2 cellular contexts compared by ENCODE assay signal in the genomic region with DNA sequence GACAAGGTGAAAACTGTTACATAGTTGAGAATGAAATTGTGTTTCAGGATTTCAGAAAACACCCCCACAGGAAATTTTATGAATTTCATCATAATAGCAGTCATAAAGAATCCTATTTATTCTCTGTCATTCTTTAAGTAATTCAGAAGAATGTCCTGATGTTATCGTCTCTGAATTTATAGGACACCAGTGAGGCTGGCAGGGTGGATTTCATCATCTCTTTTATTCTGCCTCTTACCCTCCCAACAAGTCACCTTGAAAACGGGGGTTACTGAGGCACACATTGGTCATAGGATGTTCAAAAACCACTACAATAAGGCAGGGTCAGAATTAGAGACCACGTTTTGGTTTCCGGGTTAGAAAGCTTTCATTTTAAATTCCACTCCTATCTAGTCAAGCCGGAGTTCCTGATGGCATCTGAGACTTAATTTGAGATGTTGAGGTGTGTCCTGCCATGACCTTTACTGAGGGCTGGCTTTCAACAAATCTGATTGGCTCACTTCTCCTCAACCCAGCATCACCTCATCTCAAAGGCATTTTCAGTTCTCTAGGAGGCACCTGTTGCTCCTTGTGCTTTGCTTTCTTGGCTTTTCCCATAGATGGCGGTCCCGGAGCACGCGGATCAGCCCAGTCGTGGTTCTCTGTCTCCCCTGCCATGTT.
TF ChIP-seq lines count a peak whose summit lies in the region.

No MANE protein-coding gene starts in this region.

TF ChIP-seq in WTC11, 78 proteins besides CTCF, POLR2A, EP300 and RAD21 (continued from another document):
- TF ChIP-seq ZNF281 (CRISPR knock-in tag; IDR thresholded peaks at IDR 0.05): no peak
- TF ChIP-seq TEAD4 (CRISPR knock-in tag; IDR thresholded peaks at IDR 0.05): no peak
- TF ChIP-seq, protein P1, sequence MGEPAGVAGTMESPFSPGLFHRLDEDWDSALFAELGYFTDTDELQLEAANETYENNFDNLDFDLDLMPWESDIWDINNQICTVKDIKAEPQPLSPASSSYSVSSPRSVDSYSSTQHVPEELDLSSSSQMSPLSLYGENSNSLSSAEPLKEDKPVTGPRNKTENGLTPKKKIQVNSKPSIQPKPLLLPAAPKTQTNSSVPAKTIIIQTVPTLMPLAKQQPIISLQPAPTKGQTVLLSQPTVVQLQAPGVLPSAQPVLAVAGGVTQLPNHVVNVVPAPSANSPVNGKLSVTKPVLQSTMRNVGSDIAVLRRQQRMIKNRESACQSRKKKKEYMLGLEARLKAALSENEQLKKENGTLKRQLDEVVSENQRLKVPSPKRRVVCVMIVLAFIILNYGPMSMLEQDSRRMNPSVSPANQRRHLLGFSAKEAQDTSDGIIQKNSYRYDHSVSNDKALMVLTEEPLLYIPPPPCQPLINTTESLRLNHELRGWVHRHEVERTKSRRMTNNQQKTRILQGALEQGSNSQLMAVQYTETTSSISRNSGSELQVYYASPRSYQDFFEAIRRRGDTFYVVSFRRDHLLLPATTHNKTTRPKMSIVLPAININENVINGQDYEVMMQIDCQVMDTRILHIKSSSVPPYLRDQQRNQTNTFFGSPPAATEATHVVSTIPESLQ (CRISPR knock-in tag; IDR thresholded peaks at IDR 0.05): no peak

TF ChIP-seq in GM23338, 12 proteins besides CTCF, POLR2A, EP300 and RAD21 (continued from another document):
- no peak for TF ChIP-seq ZNF462 (CRISPR knock-in tag; IDR thresholded peaks at IDR 0.05)
- TF ChIP-seq, protein P2, sequence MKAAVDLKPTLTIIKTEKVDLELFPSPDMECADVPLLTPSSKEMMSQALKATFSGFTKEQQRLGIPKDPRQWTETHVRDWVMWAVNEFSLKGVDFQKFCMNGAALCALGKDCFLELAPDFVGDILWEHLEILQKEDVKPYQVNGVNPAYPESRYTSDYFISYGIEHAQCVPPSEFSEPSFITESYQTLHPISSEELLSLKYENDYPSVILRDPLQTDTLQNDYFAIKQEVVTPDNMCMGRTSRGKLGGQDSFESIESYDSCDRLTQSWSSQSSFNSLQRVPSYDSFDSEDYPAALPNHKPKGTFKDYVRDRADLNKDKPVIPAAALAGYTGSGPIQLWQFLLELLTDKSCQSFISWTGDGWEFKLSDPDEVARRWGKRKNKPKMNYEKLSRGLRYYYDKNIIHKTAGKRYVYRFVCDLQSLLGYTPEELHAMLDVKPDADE (IDR thresholded peaks at IDR 0.05): no peak
